In genomic region chr18:35488396-35488795, GRCh38 we compare ENCODE assay signal across 1 cellular context.
A peak's percentile ranks its signal among the peaks of the same experiment; 100 is the strongest.
TF ChIP-seq lines count a peak whose summit lies in the region.

No MANE protein-coding gene starts in this region.

TF ChIP-seq in H1, 55 proteins besides CTCF, POLR2A, EP300 and RAD21:
- 0 out of 2 replicates have a peak, but pooled peaks have one; percentile 9 for TF ChIP-seq MAX (IDR thresholded peaks at IDR 0.05)
